ENCODE assay signal across 30 cellular contexts in genomic region chr22:23161574-23161973, GRCh38. TPM values are rescaled to one million over a fixed set of nuclear protein-coding genes. Genes with fewer than 3 reads are reported as not detected.
"Had no signal": no experiment of that assay in that cellular context is flagged by ENCODE, and none has a peak within 500 bp of the region (broad histone marks: within the 10 kb centered on the region; RNA-seq: fewer than 3 reads in every experiment).

No MANE protein-coding gene starts in this region.

- H3K36me3 ChIP-seq: left ventricle myocardium inferior, pancreas, prostate gland, uterus had no signal

- H3K27me3 ChIP-seq: hepatocyte, pancreas, sigmoid colon, tibial nerve, uterus had no signal

- H3K9me3 ChIP-seq: left ventricle myocardium inferior, mucosa of descending colon, pancreas, prostate gland, sigmoid colon, tibial nerve, uterus had no signal

- H3K4me1 ChIP-seq: left ventricle myocardium inferior, pancreas, uterus had no signal

- H3K79me2 ChIP-seq: hepatocyte had no signal

- H2AFZ ChIP-seq: hepatocyte had no signal

- H3K4me3 ChIP-seq: hepatocyte, left ventricle myocardium inferior, lung, mucosa of descending colon, pancreas, prostate gland, sigmoid colon, tibial nerve, uterus had no signal

- H3K27ac Mint-ChIP-seq: memory B cell; naive thymus-derived CD4-positive, alpha-beta T cell; natural killer cell treated with Interleukin-12 subunit alpha and Interleukin-12 subunit beta and Interleukin-15 and Interleukin-18, amount 100 ng/mL, for 72 hours; stimulated activated memory B cell treated with anti-CD40 and anti-IgM and Interleukin-4, amounts not matched to agents 10 μg/mL and 1 μg/mL and 100 μg/mL, for 72 hours; stimulated activated naive CD8-positive, alpha-beta T cell treated with anti-CD3 and anti-CD28 coated beads, Interleukin-15, amount 100 ng/mL, for 72 hours had no signal

- DNase-seq: islet precursor cell; left ventricle myocardium inferior; midbrain; mucosa of descending colon; naive thymus-derived CD4-positive, alpha-beta T cell; nucleus accumbens; pancreas; retina; sigmoid colon; small intestine; stimulated activated CD4-positive, alpha-beta T cell treated with anti-CD3 and anti-CD28 coated beads, Interleukin-1b, Interleukin-23, amount 100 ng/mL, for 48 hours; stimulated activated CD4-positive, alpha-beta T cell treated with anti-CD3 and anti-CD28 coated beads, Interleukin-2, amount 100 ng/mL, for 48 hours; stimulated activated CD4-positive, alpha-beta T cell treated with anti-CD3 and anti-CD28 coated beads, Interleukin-4, amount 100 ng/mL, for 4 hours; stimulated activated CD8-positive, alpha-beta memory T cell treated with anti-CD3 and anti-CD28 coated beads, Interleukin-4, amount 100 ng/mL, for 48 hours; stimulated activated naive CD4-positive, alpha-beta T cell treated with Interleukin-2 at 50 U/mL for 16 hours; stimulated activated naive CD8-positive, alpha-beta T cell treated with anti-CD3 and anti-CD28 coated beads, Interleukin-15, amount 100 ng/mL, for 72 hours; substantia nigra; uterus had no signal

- H3K4me1 Mint-ChIP-seq: naive thymus-derived CD4-positive, alpha-beta T cell; stimulated activated memory B cell treated with anti-CD40 and anti-IgM and Interleukin-4, amounts not matched to agents 10 μg/mL and 1 μg/mL and 100 μg/mL, for 72 hours; stimulated activated naive CD8-positive, alpha-beta T cell treated with anti-CD3 and anti-CD28 coated beads, Interleukin-15, amount 100 ng/mL, for 72 hours had no signal

- H3K9me3 Mint-ChIP-seq: memory B cell; natural killer cell treated with Interleukin-12 subunit alpha and Interleukin-12 subunit beta and Interleukin-15 and Interleukin-18, amount 100 ng/mL, for 72 hours; stimulated activated memory B cell treated with anti-CD40 and anti-IgM and Interleukin-4, amounts not matched to agents 10 μg/mL and 1 μg/mL and 100 μg/mL, for 72 hours; stimulated activated naive CD8-positive, alpha-beta T cell treated with anti-CD3 and anti-CD28 coated beads, Interleukin-15, amount 100 ng/mL, for 72 hours; type B pancreatic cell had no signal

- H3K4me2 ChIP-seq: hepatocyte had no signal

- H3K4me3 Mint-ChIP-seq: memory B cell; naive thymus-derived CD4-positive, alpha-beta T cell; natural killer cell treated with Interleukin-12 subunit alpha and Interleukin-12 subunit beta and Interleukin-15 and Interleukin-18, amount 100 ng/mL, for 72 hours; stimulated activated memory B cell treated with anti-CD40 and anti-IgM and Interleukin-4, amounts not matched to agents 10 μg/mL and 1 μg/mL and 100 μg/mL, for 72 hours; stimulated activated naive CD8-positive, alpha-beta T cell treated with anti-CD3 and anti-CD28 coated beads, Interleukin-15, amount 100 ng/mL, for 72 hours; type B pancreatic cell had no signal

- H3K27me3 Mint-ChIP-seq: naive thymus-derived CD4-positive, alpha-beta T cell; natural killer cell treated with Interleukin-12 subunit alpha and Interleukin-12 subunit beta and Interleukin-15 and Interleukin-18, amount 100 ng/mL, for 72 hours; stimulated activated naive CD8-positive, alpha-beta T cell treated with anti-CD3 and anti-CD28 coated beads, Interleukin-15, amount 100 ng/mL, for 72 hours; type B pancreatic cell had no signal

- H3K27ac ChIP-seq: hepatocyte, left ventricle myocardium inferior, pancreas, prostate gland, sigmoid colon, tibial nerve, uterus had no signal

- H3K36me3 Mint-ChIP-seq: memory B cell; naive thymus-derived CD4-positive, alpha-beta T cell; natural killer cell treated with Interleukin-12 subunit alpha and Interleukin-12 subunit beta and Interleukin-15 and Interleukin-18, amount 100 ng/mL, for 72 hours; stimulated activated memory B cell treated with anti-CD40 and anti-IgM and Interleukin-4, amounts not matched to agents 10 μg/mL and 1 μg/mL and 100 μg/mL, for 72 hours; type B pancreatic cell had no signal

RNA-seq across cellular contexts. Expression of gene RSPH14, which starts 19.8 kb away (rescaled TPM):
- total RNA-seq: hepatocyte; left ventricle myocardium inferior; mesenteric fat pad; myocyte; natural killer cell treated with Interleukin-12 subunit alpha and Interleukin-12 subunit beta and Interleukin-15 and Interleukin-18, amount 100 ng/mL, for 72 hours; osteoblast; right cardiac atrium had no signal
